20 cellular contexts compared by ENCODE assay signal in the genomic region with DNA sequence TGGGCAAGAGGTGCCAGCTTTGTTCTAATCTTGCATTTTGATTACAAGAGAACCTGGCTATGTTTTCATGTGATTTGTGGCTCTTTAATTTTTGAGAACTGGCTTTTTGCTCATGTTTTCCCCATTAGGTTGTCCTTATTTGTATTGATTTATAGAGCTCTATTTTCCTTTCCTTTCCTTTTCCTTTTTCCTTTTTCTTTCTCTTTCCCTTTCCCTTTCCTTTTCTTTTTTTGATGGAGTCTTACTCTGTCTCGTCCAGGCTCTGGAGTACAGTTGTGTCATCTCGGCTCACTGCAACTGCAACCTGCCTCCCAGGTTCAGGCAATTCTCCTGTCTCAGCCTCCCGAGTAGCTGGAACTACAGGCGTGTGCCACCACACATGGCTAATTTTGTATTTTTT.
"Had no signal": no experiment of that assay in that cellular context is flagged by ENCODE, and none has a peak within 500 bp of the region (broad histone marks: within the 10 kb centered on the region; RNA-seq: fewer than 3 reads in every experiment).

No MANE protein-coding gene starts in this region.

- H3K9me3 ChIP-seq: colonic mucosa, left lung, lower lobe of right lung, mucosa of descending colon, tibial nerve had no signal

- H3K27me3 ChIP-seq: colonic mucosa, left lung, tibial nerve had no signal

- H3K27me3 Mint-ChIP-seq: activated naive CD4-positive, alpha-beta T cell treated with anti-CD3 and anti-CD28 coated beads, Interleukin-2, amount 10 ng/mL, durations not matched to agents 7 days and 5 days; natural killer cell treated with Interleukin-12 subunit alpha and Interleukin-12 subunit beta and Interleukin-15 and Interleukin-18, amount 100 ng/mL, for 72 hours had no signal

- ATAC-seq: left lung; lower lobe of right lung; mucosa of descending colon; natural killer cell treated with Interleukin-12 subunit alpha and Interleukin-12 subunit beta and Interleukin-15 and Interleukin-18, amount 100 ng/mL, for 72 hours; right cardiac atrium had no signal

- H3K27ac ChIP-seq: colonic mucosa, left lung, lower lobe of right lung, tibial nerve had no signal

- H3K4me3 Mint-ChIP-seq: activated naive CD4-positive, alpha-beta T cell treated with anti-CD3 and anti-CD28 coated beads, Interleukin-2, amount 10 ng/mL, durations not matched to agents 7 days and 5 days; natural killer cell treated with Interleukin-12 subunit alpha and Interleukin-12 subunit beta and Interleukin-15 and Interleukin-18, amount 100 ng/mL, for 72 hours; T-helper 2 cell treated with Interferon-gamma antibody and Interleukin-4, amounts not matched to agents 5 μg/mL and 100 μg/mL, for 36 hours had no signal

- DNase-seq: activated CD4-positive, alpha-beta T cell treated with anti-CD3 and anti-CD28 coated beads for 4 hours; activated CD4-positive, alpha-beta T cell treated with anti-CD3 and anti-CD28 coated beads, Interleukin-2, amount 50 U/mL, for 48 hours; activated CD4-positive, CD25-positive, alpha-beta regulatory T cell; activated CD8-positive, alpha-beta memory T cell treated with anti-CD3 and anti-CD28 coated beads, Interleukin-2, amount 50 U/mL, for 48 hours; activated effector memory CD4-positive, alpha-beta T cell treated with Interleukin-2 at 50 U/mL for 16 hours; activated naive CD4-positive, alpha-beta T cell treated with anti-CD3 and anti-CD28 coated beads, Interleukin-2, amount 10 ng/mL, durations not matched to agents 7 days and 5 days; anterior cingulate cortex; cerebellar nuclear complex; colonic mucosa; effector CD8-positive, alpha-beta T cell; glutamatergic neuron; left lung; lower lobe of right lung; mucosa of descending colon; right cardiac atrium; stimulated activated naive CD4-positive, alpha-beta T cell treated with Interleukin-2 at 50 U/mL for 16 hours; T-helper 1 cell had no signal

- H3K27ac Mint-ChIP-seq: activated naive CD4-positive, alpha-beta T cell treated with anti-CD3 and anti-CD28 coated beads, Interleukin-2, amount 10 ng/mL, durations not matched to agents 7 days and 5 days; T-helper 2 cell treated with Interferon-gamma antibody and Interleukin-4, amounts not matched to agents 5 μg/mL and 100 μg/mL, for 36 hours had no signal

- H3K9me3 Mint-ChIP-seq: activated naive CD4-positive, alpha-beta T cell treated with anti-CD3 and anti-CD28 coated beads, Interleukin-2, amount 10 ng/mL, durations not matched to agents 7 days and 5 days; natural killer cell treated with Interleukin-12 subunit alpha and Interleukin-12 subunit beta and Interleukin-15 and Interleukin-18, amount 100 ng/mL, for 72 hours; T-helper 2 cell treated with Interferon-gamma antibody and Interleukin-4, amounts not matched to agents 5 μg/mL and 100 μg/mL, for 36 hours had no signal

- H3K4me3 ChIP-seq: colonic mucosa, left lung, lower lobe of right lung, mucosa of descending colon, tibial nerve had no signal
